ENCODE assay signal across 19 cellular contexts in the genomic region with DNA sequence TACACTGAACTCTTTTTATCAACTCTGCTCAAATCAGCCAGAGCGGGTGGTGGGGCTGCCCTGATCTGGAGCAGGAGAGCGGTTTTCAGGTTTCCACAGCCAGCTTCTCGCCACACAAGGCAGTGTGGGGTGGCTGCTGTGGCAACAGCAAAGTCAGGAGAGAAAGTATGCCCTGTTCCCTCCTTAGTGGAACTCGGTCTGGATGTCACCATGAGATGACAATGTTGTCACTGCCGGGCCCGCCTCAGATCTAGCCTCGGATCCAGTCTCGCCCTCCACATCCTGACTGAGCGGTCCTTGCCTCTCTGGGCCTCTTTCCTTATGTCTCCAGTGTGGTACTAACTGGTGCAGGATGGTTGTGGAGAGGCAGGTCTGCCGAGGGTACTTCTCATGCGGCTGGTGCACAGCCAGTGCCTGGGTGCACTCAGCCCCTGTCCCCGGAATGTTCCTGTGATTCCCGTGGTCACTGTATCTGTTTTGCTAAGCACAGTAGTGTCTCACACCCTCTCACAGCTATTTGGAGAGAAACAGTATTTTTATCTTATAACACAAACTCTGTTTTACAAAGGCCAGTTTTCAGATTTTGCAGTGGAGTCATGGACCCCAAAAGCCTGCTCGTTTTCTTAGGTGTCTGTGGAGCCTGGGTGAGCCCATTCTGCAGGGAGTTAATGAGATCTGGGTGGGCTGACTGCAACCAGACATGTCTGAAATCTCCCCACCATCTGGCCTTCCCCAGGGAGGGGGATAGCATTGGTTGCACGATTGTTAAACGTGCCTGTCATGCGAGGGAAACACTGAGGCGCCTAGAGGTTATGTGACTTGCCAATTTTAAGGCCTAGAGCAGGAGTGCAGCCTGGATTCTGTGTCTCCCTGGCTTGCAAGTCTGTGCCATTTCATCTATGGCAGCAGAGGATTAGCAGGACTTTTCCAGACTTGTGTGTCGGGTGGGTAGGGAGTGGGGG.
"Had no signal": no experiment of that assay in that cellular context is flagged by ENCODE, and none has a peak within 500 bp of the region (broad histone marks: within the 10 kb centered on the region; RNA-seq: fewer than 3 reads in every experiment).

No MANE protein-coding gene starts in this region.

- H3K9me3 ChIP-seq: adrenal gland, right lobe of liver, thyroid gland, uterus had no signal

- H3K4me3 ChIP-seq: adrenal gland, cardiac muscle cell, dorsolateral prefrontal cortex, right lobe of liver, thyroid gland, uterus had no signal

- DNase-seq: activated CD4-positive, alpha-beta T cell treated with anti-CD3 and anti-CD28 coated beads, Interleukin-2, amount 50 U/mL, for 48 hours; activated CD4-positive, CD25-positive, alpha-beta regulatory T cell treated with anti-CD3 and anti-CD28 coated beads, Interleukin-2, amount 50 U/mL, for 72 hours; activated CD8-positive, alpha-beta memory T cell treated with anti-CD3 and anti-CD28 coated beads, Interleukin-2, amount 10 ng/mL, durations not matched to agents 7 days and 5 days; activated T-cell treated with anti-CD3 and anti-CD28 coated beads, Interleukin-2, amount 50 U/mL, for 24 hours; adrenal gland; dorsolateral prefrontal cortex; left ventricle myocardium superior; natural killer cell; occipital lobe; right lobe of liver; stimulated activated CD4-positive, alpha-beta T cell treated with anti-CD3 and anti-CD28 coated beads, Interleukin-1b, Interleukin-23, amount 100 ng/mL, for 48 hours; T-helper 1 cell; T1000; thyroid gland; uterus had no signal

- H3K36me3 ChIP-seq: adrenal gland, cardiac muscle cell, right lobe of liver, thyroid gland, uterus had no signal

- H3K4me3 Mint-ChIP-seq: activated CD8-positive, alpha-beta memory T cell treated with anti-CD3 and anti-CD28 coated beads, Interleukin-2, amount 10 ng/mL, durations not matched to agents 7 days and 5 days; activated naive CD4-positive, alpha-beta T cell treated with anti-CD3 and anti-CD28 coated beads, Interleukin-2, amount 50 U/mL, for 24 hours; activated T-cell treated with anti-CD3 and anti-CD28 coated beads, Interleukin-2, amount 50 U/mL, for 24 hours; memory B cell; natural killer cell had no signal

- H3K36me3 Mint-ChIP-seq: activated CD8-positive, alpha-beta memory T cell treated with anti-CD3 and anti-CD28 coated beads, Interleukin-2, amount 10 ng/mL, durations not matched to agents 7 days and 5 days; activated naive CD4-positive, alpha-beta T cell treated with anti-CD3 and anti-CD28 coated beads, Interleukin-2, amount 50 U/mL, for 24 hours; memory B cell; natural killer cell had no signal

- H3K9me3 Mint-ChIP-seq: activated naive CD4-positive, alpha-beta T cell treated with anti-CD3 and anti-CD28 coated beads, Interleukin-2, amount 50 U/mL, for 24 hours; activated T-cell treated with anti-CD3 and anti-CD28 coated beads, Interleukin-2, amount 50 U/mL, for 24 hours; memory B cell; natural killer cell had no signal

- H3K27ac Mint-ChIP-seq: activated CD8-positive, alpha-beta memory T cell treated with anti-CD3 and anti-CD28 coated beads, Interleukin-2, amount 10 ng/mL, durations not matched to agents 7 days and 5 days; activated naive CD4-positive, alpha-beta T cell treated with anti-CD3 and anti-CD28 coated beads, Interleukin-2, amount 50 U/mL, for 24 hours; activated T-cell treated with anti-CD3 and anti-CD28 coated beads, Interleukin-2, amount 50 U/mL, for 24 hours; memory B cell; natural killer cell; progenitor cell of endocrine pancreas had no signal

- H3K4me1 Mint-ChIP-seq: activated CD8-positive, alpha-beta memory T cell treated with anti-CD3 and anti-CD28 coated beads, Interleukin-2, amount 10 ng/mL, durations not matched to agents 7 days and 5 days; activated naive CD4-positive, alpha-beta T cell treated with anti-CD3 and anti-CD28 coated beads, Interleukin-2, amount 50 U/mL, for 24 hours; memory B cell; natural killer cell had no signal

- H3K27me3 ChIP-seq: adrenal gland, cardiac muscle cell, right lobe of liver, thyroid gland, uterus had no signal

- ATAC-seq: activated CD8-positive, alpha-beta memory T cell treated with anti-CD3 and anti-CD28 coated beads, Interleukin-2, amount 10 ng/mL, durations not matched to agents 7 days and 5 days; left ventricle myocardium superior; natural killer cell; right lobe of liver had no signal
